Comparison of ENCODE assay signal across 16 cellular contexts in the genomic region with DNA sequence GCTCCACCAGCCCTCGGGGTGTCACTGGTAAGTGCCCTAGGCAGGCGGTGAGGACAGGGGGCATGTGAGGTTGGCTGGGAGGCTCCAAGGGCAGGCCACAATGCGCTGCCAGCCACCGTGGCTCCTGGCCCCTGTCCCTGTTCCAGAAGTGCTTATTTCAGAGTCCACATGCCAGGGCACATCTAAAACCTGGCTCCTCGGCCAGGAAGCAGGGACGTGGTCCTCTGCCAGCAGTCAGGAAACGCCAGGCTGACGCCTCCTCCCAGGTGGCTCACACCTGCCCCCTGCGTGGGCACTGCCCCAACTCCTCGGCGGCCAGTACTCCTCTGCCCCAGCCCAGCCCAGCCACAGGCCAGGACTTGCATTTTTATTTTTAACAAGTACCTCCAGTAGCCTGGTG.
DNase-seq lines count a peak whose midpoint lies in the region; ATAC-seq and TF ChIP-seq lines count a peak whose summit lies in the region.
"Had no signal": no experiment of that assay in that cellular context is flagged by ENCODE, and none has a peak within 500 bp of the region (broad histone marks: within the 10 kb centered on the region; RNA-seq: fewer than 3 reads in every experiment).

No MANE protein-coding gene starts in this region.

- H3K36me3 ChIP-seq in endodermal cell (ENCODE audit: control insufficient read depth, insufficient read depth, low read length): peaks cover 10% of the 10 kb centered on the region

- DNase-seq in activated CD4-positive, alpha-beta T cell treated with anti-CD3 and anti-CD28 coated beads for 36 hours: no peak
- DNase-seq in activated CD4-positive, alpha-beta T cell treated with anti-CD3 and anti-CD28 coated beads, Interleukin-2, amount 10 ng/mL, durations not matched to agents 7 days and 5 days: no peak
- no peak for DNase-seq in activated T-helper 1 cell treated with anti-CD3 and anti-CD28 coated beads, Interleukin-12 subunit alpha, Interleukin-12 subunit beta, Interleukin-2, Interleukin-4 antibody, amounts not matched to agents 30 ng/mL and 10 ng/mL and 1 ng/mL, durations not matched to agents 14 hours and 24 hours and 36 hours (ENCODE audit: low spot score)
- DNase-seq in right cardiac atrium (peak in 2 of 3 donors; percentile 43 to 48), endodermal cell (no peak), NCI-H2171 treated with DMSO at 0.1 percent for 48 hours (lab: John Stamatoyannopoulos, UW) (no peak), DMS153 treated with DMSO at 0.1 percent for 48 hours (lab: John Stamatoyannopoulos, UW; ENCODE audit: unreplicated experiment) (no peak)
- no peak for DNase-seq in stimulated activated naive CD8-positive, alpha-beta T cell treated with anti-CD3 and anti-CD28 coated beads, Interleukin-15, amount 100 ng/mL, for 72 hours
- DNase-seq: effector CD4-positive, alpha-beta T cell; lower lobe of right lung; NCI-H1048; NCI-H345; OCI-M1; stimulated activated CD4-positive, alpha-beta T cell treated with anti-CD3 and anti-CD28 coated beads, Interleukin-4, amount 100 ng/mL, for 4 hours had no signal

- H3K27ac ChIP-seq in right cardiac atrium (ENCODE audit: low read length) (no peak overlapping the region), endodermal cell (ENCODE audit: low read depth, low read length) (no peak overlapping the region)
- H3K27ac ChIP-seq: 22Rv1, SK-N-MC had no signal

- H3K9ac ChIP-seq in endodermal cell (ENCODE audit: extremely low read depth, low read length, poor library complexity, severe bottlenecking): no peak overlapping the region

- H3K9me3 ChIP-seq in right cardiac atrium (ENCODE audit: control insufficient read depth, low read length) (no peaks in the 10 kb centered on the region), endodermal cell (ENCODE audit: control insufficient read depth, low read length) (no peaks in the 10 kb centered on the region)
- H3K9me3 ChIP-seq: lower lobe of right lung had no signal

- intact Hi-C loops in activated CD4-positive, alpha-beta T cell treated with anti-CD3 and anti-CD28 coated beads for 36 hours (cut with DNase I, micrococcal nuclease): no loop called here
- intact Hi-C loops in activated T-helper 1 cell treated with anti-CD3 and anti-CD28 coated beads, Interleukin-12 subunit alpha, Interleukin-12 subunit beta, Interleukin-2, Interleukin-4 antibody, amounts not matched to agents 30 ng/mL and 10 ng/mL and 1 ng/mL, durations not matched to agents 14 hours and 24 hours and 36 hours (cut with micrococcal nuclease): no loop called here
- intact Hi-C loops in right cardiac atrium (cut with DNase I): no loop called here

- peaks cover 26% of the 10 kb centered on the region for H3K4me1 Mint-ChIP-seq in activated CD4-positive, alpha-beta T cell treated with anti-CD3 and anti-CD28 coated beads for 36 hours
- H3K4me1 Mint-ChIP-seq in activated CD4-positive, alpha-beta T cell treated with anti-CD3 and anti-CD28 coated beads, Interleukin-2, amount 10 ng/mL, durations not matched to agents 7 days and 5 days: peaks cover 44% of the 10 kb centered on the region
- H3K4me1 Mint-ChIP-seq in activated T-helper 1 cell treated with anti-CD3 and anti-CD28 coated beads, Interleukin-12 subunit alpha, Interleukin-12 subunit beta, Interleukin-2, Interleukin-4 antibody, amounts not matched to agents 30 ng/mL and 10 ng/mL and 1 ng/mL, durations not matched to agents 14 hours and 24 hours and 36 hours (ENCODE audit: low read depth): peaks cover 43% of the 10 kb centered on the region
- peaks cover 79% of the 10 kb centered on the region for H3K4me1 Mint-ChIP-seq in stimulated activated naive CD8-positive, alpha-beta T cell treated with anti-CD3 and anti-CD28 coated beads, Interleukin-15, amount 100 ng/mL, for 72 hours
- H3K4me1 Mint-ChIP-seq in endodermal cell: peaks cover 11% of the 10 kb centered on the region

- H3K4me3 Mint-ChIP-seq in activated CD4-positive, alpha-beta T cell treated with anti-CD3 and anti-CD28 coated beads for 36 hours: no peak overlapping the region
- H3K4me3 Mint-ChIP-seq in activated CD4-positive, alpha-beta T cell treated with anti-CD3 and anti-CD28 coated beads, Interleukin-2, amount 10 ng/mL, durations not matched to agents 7 days and 5 days: no peak overlapping the region
- H3K4me3 Mint-ChIP-seq in activated T-helper 1 cell treated with anti-CD3 and anti-CD28 coated beads, Interleukin-12 subunit alpha, Interleukin-12 subunit beta, Interleukin-2, Interleukin-4 antibody, amounts not matched to agents 30 ng/mL and 10 ng/mL and 1 ng/mL, durations not matched to agents 14 hours and 24 hours and 36 hours: no peak overlapping the region
- no peak overlapping the region for H3K4me3 Mint-ChIP-seq in stimulated activated naive CD8-positive, alpha-beta T cell treated with anti-CD3 and anti-CD28 coated beads, Interleukin-15, amount 100 ng/mL, for 72 hours
- no peak overlapping the region for H3K4me3 Mint-ChIP-seq in endodermal cell

- no peak for ATAC-seq in activated CD4-positive, alpha-beta T cell treated with anti-CD3 and anti-CD28 coated beads for 36 hours
- no peak for ATAC-seq in right cardiac atrium
- ATAC-seq in stimulated activated naive CD8-positive, alpha-beta T cell treated with anti-CD3 and anti-CD28 coated beads, Interleukin-15, amount 100 ng/mL, for 72 hours: no peak
- ATAC-seq: lower lobe of right lung had no signal

- TF ChIP-seq CTCF in endodermal cell (conservative IDR thresholded peaks at IDR 0.05): no peak

- H3K27me3 ChIP-seq in right cardiac atrium (ENCODE audit: control insufficient read depth, insufficient read depth) (no peaks in the 10 kb centered on the region), endodermal cell (ENCODE audit: control insufficient read depth, insufficient read depth, low read length, poor library complexity, severe bottlenecking) (no peaks in the 10 kb centered on the region)

- 72% methylated on average over 11 of the region's 11 CpGs for WGBS in right cardiac atrium
- WGBS in endodermal cell (ENCODE audit: insufficient coverage in 1 of 2, insufficient read length in 1 of 2), 2 experiments: 93% methylated on average over 9 to 11 of the region's 11 CpGs

- CTCF ChIA-PET in activated CD4-positive, alpha-beta T cell treated with anti-CD3 and anti-CD28 coated beads for 36 hours (lab: Charles Lee): no interaction called here
- CTCF ChIA-PET in activated CD4-positive, alpha-beta T cell treated with anti-CD3 and anti-CD28 coated beads, Interleukin-2, amount 10 ng/mL, durations not matched to agents 7 days and 5 days (lab: Charles Lee): no interaction called here

- H3K27me3 Mint-ChIP-seq in activated CD4-positive, alpha-beta T cell treated with anti-CD3 and anti-CD28 coated beads for 36 hours: no peaks in the 10 kb centered on the region
- no peaks in the 10 kb centered on the region for H3K27me3 Mint-ChIP-seq in activated CD4-positive, alpha-beta T cell treated with anti-CD3 and anti-CD28 coated beads, Interleukin-2, amount 10 ng/mL, durations not matched to agents 7 days and 5 days
- peaks cover 2% of the 10 kb centered on the region for H3K27me3 Mint-ChIP-seq in activated T-helper 1 cell treated with anti-CD3 and anti-CD28 coated beads, Interleukin-12 subunit alpha, Interleukin-12 subunit beta, Interleukin-2, Interleukin-4 antibody, amounts not matched to agents 30 ng/mL and 10 ng/mL and 1 ng/mL, durations not matched to agents 14 hours and 24 hours and 36 hours (ENCODE audit: insufficient read depth)
- H3K27me3 Mint-ChIP-seq in stimulated activated naive CD8-positive, alpha-beta T cell treated with anti-CD3 and anti-CD28 coated beads, Interleukin-15, amount 100 ng/mL, for 72 hours: no peaks in the 10 kb centered on the region
- H3K27me3 Mint-ChIP-seq in endodermal cell (ENCODE audit: insufficient read depth): no peaks in the 10 kb centered on the region

- no peak overlapping the region for H3K4me3 ChIP-seq in right cardiac atrium (ENCODE audit: low read length)
- no peak overlapping the region for H3K4me3 ChIP-seq in endodermal cell (ENCODE audit: low read length)
- H3K4me3 ChIP-seq: lower lobe of right lung, SK-N-MC had no signal

- no peaks in the 10 kb centered on the region for H3K9me3 Mint-ChIP-seq in activated CD4-positive, alpha-beta T cell treated with anti-CD3 and anti-CD28 coated beads for 36 hours (ENCODE audit: low read depth)
- no peaks in the 10 kb centered on the region for H3K9me3 Mint-ChIP-seq in activated CD4-positive, alpha-beta T cell treated with anti-CD3 and anti-CD28 coated beads, Interleukin-2, amount 10 ng/mL, durations not matched to agents 7 days and 5 days
- no peaks in the 10 kb centered on the region for H3K9me3 Mint-ChIP-seq in activated T-helper 1 cell treated with anti-CD3 and anti-CD28 coated beads, Interleukin-12 subunit alpha, Interleukin-12 subunit beta, Interleukin-2, Interleukin-4 antibody, amounts not matched to agents 30 ng/mL and 10 ng/mL and 1 ng/mL, durations not matched to agents 14 hours and 24 hours and 36 hours
- no peaks in the 10 kb centered on the region for H3K9me3 Mint-ChIP-seq in stimulated activated naive CD8-positive, alpha-beta T cell treated with anti-CD3 and anti-CD28 coated beads, Interleukin-15, amount 100 ng/mL, for 72 hours
- no peaks in the 10 kb centered on the region for H3K9me3 Mint-ChIP-seq in endodermal cell

- peak overlapping the region; percentile 3 for H3K27ac Mint-ChIP-seq in activated CD4-positive, alpha-beta T cell treated with anti-CD3 and anti-CD28 coated beads for 36 hours
- H3K27ac Mint-ChIP-seq in activated CD4-positive, alpha-beta T cell treated with anti-CD3 and anti-CD28 coated beads, Interleukin-2, amount 10 ng/mL, durations not matched to agents 7 days and 5 days: no peak overlapping the region
- peak overlapping the region; percentile 18 for H3K27ac Mint-ChIP-seq in activated T-helper 1 cell treated with anti-CD3 and anti-CD28 coated beads, Interleukin-12 subunit alpha, Interleukin-12 subunit beta, Interleukin-2, Interleukin-4 antibody, amounts not matched to agents 30 ng/mL and 10 ng/mL and 1 ng/mL, durations not matched to agents 14 hours and 24 hours and 36 hours
- peak overlapping the region; percentile 55 to 57 for H3K27ac Mint-ChIP-seq in stimulated activated naive CD8-positive, alpha-beta T cell treated with anti-CD3 and anti-CD28 coated beads, Interleukin-15, amount 100 ng/mL, for 72 hours
- no peak overlapping the region for H3K27ac Mint-ChIP-seq in endodermal cell

- H3K36me3 Mint-ChIP-seq in activated CD4-positive, alpha-beta T cell treated with anti-CD3 and anti-CD28 coated beads for 36 hours (ENCODE audit: low read depth): peaks cover 81% of the 10 kb centered on the region
- peaks cover 84% of the 10 kb centered on the region for H3K36me3 Mint-ChIP-seq in activated CD4-positive, alpha-beta T cell treated with anti-CD3 and anti-CD28 coated beads, Interleukin-2, amount 10 ng/mL, durations not matched to agents 7 days and 5 days (ENCODE audit: low read depth)
- peaks cover 78% of the 10 kb centered on the region for H3K36me3 Mint-ChIP-seq in activated T-helper 1 cell treated with anti-CD3 and anti-CD28 coated beads, Interleukin-12 subunit alpha, Interleukin-12 subunit beta, Interleukin-2, Interleukin-4 antibody, amounts not matched to agents 30 ng/mL and 10 ng/mL and 1 ng/mL, durations not matched to agents 14 hours and 24 hours and 36 hours (ENCODE audit: low read depth)
- peaks cover 40% of the 10 kb centered on the region for H3K36me3 Mint-ChIP-seq in endodermal cell (ENCODE audit: low read depth)

- H3K4me1 ChIP-seq in right cardiac atrium (ENCODE audit: control insufficient read depth, insufficient read depth, low read length) (no peaks in the 10 kb centered on the region), endodermal cell (ENCODE audit: control insufficient read depth, insufficient read depth, low read length) (peaks cover 11% of the 10 kb centered on the region)

- POLR2A ChIA-PET in activated CD4-positive, alpha-beta T cell treated with anti-CD3 and anti-CD28 coated beads for 36 hours (lab: Charles Lee): no interaction called here
- POLR2A ChIA-PET in activated CD4-positive, alpha-beta T cell treated with anti-CD3 and anti-CD28 coated beads, Interleukin-2, amount 10 ng/mL, durations not matched to agents 7 days and 5 days (lab: Charles Lee): no interaction called here

Comparison
In these comparisons a context has a peak if more than half of its experiments do, and no peak if none do; other contexts are left out.
1. H3K27ac Mint-ChIP-seq: peak in activated CD4-positive, alpha-beta T cell treated with anti-CD3 and anti-CD28 coated beads for 36 hours (single experiment), activated T-helper 1 cell treated with anti-CD3 and anti-CD28 coated beads, Interleukin-12 subunit alpha, Interleukin-12 subunit beta, Interleukin-2, Interleukin-4 antibody, amounts not matched to agents 30 ng/mL and 10 ng/mL and 1 ng/mL, durations not matched to agents 14 hours and 24 hours and 36 hours (single experiment) and stimulated activated naive CD8-positive, alpha-beta T cell treated with anti-CD3 and anti-CD28 coated beads, Interleukin-15, amount 100 ng/mL, for 72 hours (2 of 2); none in activated CD4-positive, alpha-beta T cell treated with anti-CD3 and anti-CD28 coated beads, Interleukin-2, amount 10 ng/mL, durations not matched to agents 7 days and 5 days (single experiment) and endodermal cell (single experiment).
2. DNase-seq: peak in right cardiac atrium (2 of 3); none in activated CD4-positive, alpha-beta T cell treated with anti-CD3 and anti-CD28 coated beads for 36 hours (single experiment), activated CD4-positive, alpha-beta T cell treated with anti-CD3 and anti-CD28 coated beads, Interleukin-2, amount 10 ng/mL, durations not matched to agents 7 days and 5 days (single experiment), activated T-helper 1 cell treated with anti-CD3 and anti-CD28 coated beads, Interleukin-12 subunit alpha, Interleukin-12 subunit beta, Interleukin-2, Interleukin-4 antibody, amounts not matched to agents 30 ng/mL and 10 ng/mL and 1 ng/mL, durations not matched to agents 14 hours and 24 hours and 36 hours (single experiment), stimulated activated naive CD8-positive, alpha-beta T cell treated with anti-CD3 and anti-CD28 coated beads, Interleukin-15, amount 100 ng/mL, for 72 hours (0 of 2), endodermal cell (single experiment), NCI-H2171 treated with DMSO at 0.1 percent for 48 hours (single experiment) and DMS153 treated with DMSO at 0.1 percent for 48 hours (single experiment).